ENCODE assay signal across 1 cellular context in genomic region chr1:167447521-167448136, GRCh38.
TF ChIP-seq lines count a peak whose summit lies in the region.

No MANE protein-coding gene starts in this region.

TF ChIP-seq in K562, 482 proteins besides CTCF, POLR2A, EP300 and RAD21 (continued from another document and continues in another):
- TF ChIP-seq MYC (IDR thresholded peaks at IDR 0.05; ENCODE audit: low read depth, low read length) (no peak), MYC (CRISPR knock-in tag; IDR thresholded peaks at IDR 0.05; ENCODE audit: borderline replicate concordance, low read depth) (no peak), ZNF785 (CRISPR knock-in tag; IDR thresholded peaks at IDR 0.05) (no peak), U2AF2 (optimal IDR thresholded peaks at IDR 0.05; ENCODE audit: low read depth, low read length) (no peak), ATF3 (IDR thresholded peaks at IDR 0.05) (peak; percentile 82), ATF3 (CRISPR knock-in tag; conservative IDR thresholded peaks at IDR 0.05) (no peak), HBP1 (CRISPR knock-in tag; IDR thresholded peaks at IDR 0.05) (0 out of 2 replicates have a peak, but pooled peaks have one; percentile 5), ZNF740 (CRISPR knock-in tag; IDR thresholded peaks at IDR 0.05) (peak; percentile 89), ZNF740 (tag; IDR thresholded peaks at IDR 0.05) (0 out of 4 replicates have a peak, but pooled peaks of 1 of the 2 experiments have one; percentile 58), NFXL1 (CRISPR knock-in tag; IDR thresholded peaks at IDR 0.05) (no peak), CREM (IDR thresholded peaks at IDR 0.05; ENCODE audit: low read depth) (peak; percentile 33), E2F6 (IDR thresholded peaks at IDR 0.05; ENCODE audit: borderline replicate concordance in 1 of 2, extremely low read depth in 1 of 2, insufficient read depth in 1 of 2, insufficient read length in 1 of 2, low read depth in 1 of 2, low read length in 1 of 2, poor library complexity in 1 of 2, severe bottlenecking in 1 of 2) (no peak), ZNF121 (CRISPR knock-in tag; conservative IDR thresholded peaks at IDR 0.05) (no peak), SMAD4 (CRISPR knock-in tag; conservative IDR thresholded peaks at IDR 0.05) (no peak), MLLT1 (IDR thresholded peaks at IDR 0.05) (no peak), NCOA4 (IDR thresholded peaks at IDR 0.05; ENCODE audit: partially characterized antibody) (no peak), CCAR2 (IDR thresholded peaks at IDR 0.05; ENCODE audit: low read depth, low read length) (no peak), NRF1 (conservative IDR thresholded peaks at IDR 0.05 in 1 of 2, IDR thresholded peaks at IDR 0.05 in 1 of 2) (peak; percentile 12 to 25; a peak in 1 of 4 replicates), DPF2 (IDR thresholded peaks at IDR 0.05) (peak; percentile 23; the same call in 1 of the 2 replicates), HDAC6 (IDR thresholded peaks at IDR 0.05; ENCODE audit: low read depth, low read length) (no peak), FOXK2 (conservative IDR thresholded peaks at IDR 0.05 in 1 of 2, IDR thresholded peaks at IDR 0.05 in 1 of 2; ENCODE audit: low read depth in 2 of 2) (peak; percentile 49 to 58; a peak in 2 of 4 replicates), GATAD2A (IDR thresholded peaks at IDR 0.05) (0 out of 2 replicates have a peak, but pooled peaks have one; percentile 18), ZFX (CRISPR knock-in tag; IDR thresholded peaks at IDR 0.05) (no peak), ZNF23 (CRISPR knock-in tag; IDR thresholded peaks at IDR 0.05) (no peak), ZNF57 (CRISPR knock-in tag; IDR thresholded peaks at IDR 0.05) (no peak), BACH1 (tag; IDR thresholded peaks at IDR 0.05) (peak; percentile 14; the same call in 1 of the 2 replicates), DEAF1 (CRISPR knock-in tag; IDR thresholded peaks at IDR 0.05) (no peak), IRF1 (CRISPR knock-in tag; IDR thresholded peaks at IDR 0.05; ENCODE audit: borderline replicate concordance) (no peak), ZNF584 (CRISPR knock-in tag; IDR thresholded peaks at IDR 0.05; ENCODE audit: low read depth) (peak; percentile 66; the same call in 1 of the 2 replicates), CEBPG (CRISPR knock-in tag; IDR thresholded peaks at IDR 0.05) (0 out of 2 replicates have a peak, but pooled peaks have one; percentile 7), CEBPG (tag; conservative IDR thresholded peaks at IDR 0.05 in 1 of 2, IDR thresholded peaks at IDR 0.05 in 1 of 2) (no peak), HNRNPH1 (optimal IDR thresholded peaks at IDR 0.05; ENCODE audit: low read depth, low read length) (no peak), SP1 (CRISPR knock-in tag; IDR thresholded peaks at IDR 0.05) (no peak), PYGO2 (tag; IDR thresholded peaks at IDR 0.05) (no peak), ZNF639 (CRISPR knock-in tag; conservative IDR thresholded peaks at IDR 0.05 in 1 of 2, IDR thresholded peaks at IDR 0.05 in 1 of 2) (0 out of 4 replicates have a peak, but pooled peaks of 1 of the 2 experiments have one; percentile 25), ZEB2 (IDR thresholded peaks at IDR 0.05) (peak; percentile 40), ZNF318 (IDR thresholded peaks at IDR 0.05; ENCODE audit: borderline replicate concordance in 1 of 2, low read depth in 1 of 2) (0 out of 4 replicates have a peak, but pooled peaks of 1 of the 2 experiments have one; percentile 35), ETV5 (CRISPR knock-in tag; IDR thresholded peaks at IDR 0.05; ENCODE audit: low read depth) (no peak), TFAM (CRISPR knock-in tag; conservative IDR thresholded peaks at IDR 0.05) (no peak), EHMT2 (IDR thresholded peaks at IDR 0.05) (no peak), SMARCA4 (IDR thresholded peaks at IDR 0.05) (peak; percentile 43; the same call in 1 of the 2 replicates), ATF1 (CRISPR knock-in tag; IDR thresholded peaks at IDR 0.05) (no peak), ATF1 (tag; IDR thresholded peaks at IDR 0.05) (peak; percentile 44), ATF4 (CRISPR knock-in tag; IDR thresholded peaks at IDR 0.05) (peak; percentile 30; the same call in 1 of the 2 replicates), KDM1A (IDR thresholded peaks at IDR 0.05) (peak; percentile 59 to 71; a peak in 3 of 4 replicates), LCOR (CRISPR knock-in tag; IDR thresholded peaks at IDR 0.05) (no peak), EGR1 (conservative IDR thresholded peaks at IDR 0.05) (no peak), TARDBP (IDR thresholded peaks at IDR 0.05) (0 out of 2 replicates have a peak, but pooled peaks have one; percentile 47), NR3C1 (CRISPR knock-in tag; IDR thresholded peaks at IDR 0.05) (no peak)
